Comparison of ENCODE assay signal across 8 cellular contexts in the genomic region with DNA sequence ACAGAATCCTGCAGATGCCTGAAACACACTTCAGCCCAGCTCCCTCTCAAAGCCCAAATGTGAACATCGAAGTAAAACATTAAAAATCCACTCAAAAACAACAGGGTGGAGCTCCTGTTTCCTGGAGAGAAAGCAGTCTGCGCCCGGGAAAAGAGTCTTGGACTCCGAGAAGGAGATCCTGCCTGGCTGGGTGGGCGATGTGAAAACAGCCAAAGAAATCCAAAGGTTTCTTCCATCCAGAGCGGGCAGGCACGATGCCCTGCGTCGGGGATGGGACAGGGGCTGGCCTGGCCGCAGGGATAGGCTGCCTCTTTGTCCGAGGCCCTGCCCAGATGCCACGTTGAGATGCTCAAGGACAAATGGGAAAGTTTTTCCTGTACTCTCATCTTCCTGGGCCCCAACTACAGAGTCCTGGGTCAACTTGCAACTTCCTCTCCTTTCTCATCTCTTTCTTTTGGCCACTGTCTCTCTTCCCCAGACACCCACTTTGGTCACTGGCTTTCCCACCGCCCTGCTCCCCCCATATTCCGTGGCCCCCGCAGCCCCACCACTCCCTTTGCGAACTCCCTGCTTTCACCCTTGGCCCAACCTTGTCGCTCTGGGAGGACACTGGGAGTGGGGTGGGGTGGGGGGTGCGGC. TPM values are rescaled to one million over a fixed set of nuclear protein-coding genes. Genes with fewer than 3 reads are reported as not detected.
DNase-seq lines count a peak whose midpoint lies in the region; ATAC-seq lines count a peak whose summit lies in the region.

No MANE protein-coding gene starts in this region.

- H3K4me1 Mint-ChIP-seq in activated CD8-positive, alpha-beta memory T cell treated with anti-CD3 and anti-CD28 coated beads, Interleukin-2, amount 10 ng/mL, durations not matched to agents 7 days and 5 days: peaks cover 71% of the 10 kb centered on the region

- CTCF ChIA-PET in activated CD8-positive, alpha-beta memory T cell treated with anti-CD3 and anti-CD28 coated beads, Interleukin-2, amount 10 ng/mL, durations not matched to agents 7 days and 5 days (lab: Charles Lee): interaction anchor here (0.7 to 17.7 kb wide), 11 partner anchors 10 to 284 kb away, joined by 3 to 260 read pairs (median 11); partner anchors contain the start of genes ARSG and SLC16A6

- H3K9me3 Mint-ChIP-seq in activated CD8-positive, alpha-beta memory T cell treated with anti-CD3 and anti-CD28 coated beads, Interleukin-2, amount 10 ng/mL, durations not matched to agents 7 days and 5 days (ENCODE audit: low read depth): no peaks in the 10 kb centered on the region

- H3K27ac Mint-ChIP-seq in activated CD8-positive, alpha-beta memory T cell treated with anti-CD3 and anti-CD28 coated beads, Interleukin-2, amount 10 ng/mL, durations not matched to agents 7 days and 5 days: peak overlapping the region; percentile 87

- ATAC-seq in activated CD8-positive, alpha-beta memory T cell treated with anti-CD3 and anti-CD28 coated beads, Interleukin-2, amount 10 ng/mL, durations not matched to agents 7 days and 5 days: no peak
- ATAC-seq in GM18909 (IDR thresholded peaks at IDR 0.05; ENCODE audit: poor library complexity, unreplicated experiment) (no peak), GM18519 (IDR thresholded peaks at IDR 0.05; ENCODE audit: low FRiP score, unreplicated experiment) (no peak)

- peaks cover 15% of the 10 kb centered on the region for H3K36me3 Mint-ChIP-seq in activated CD8-positive, alpha-beta memory T cell treated with anti-CD3 and anti-CD28 coated beads, Interleukin-2, amount 10 ng/mL, durations not matched to agents 7 days and 5 days

- peak overlapping the region; percentile 73 for H3K4me3 ChIP-seq in iPS-11a (ENCODE audit: low read depth, low read length)

- no peak for DNase-seq in activated CD8-positive, alpha-beta memory T cell treated with anti-CD3 and anti-CD28 coated beads, Interleukin-2, amount 10 ng/mL, durations not matched to agents 7 days and 5 days
- no peak for DNase-seq in activated CD8-positive, alpha-beta memory T cell treated with anti-CD3 and anti-CD28 coated beads for 24 hours
- peak; percentile 55 for DNase-seq in NCI-H748 treated with DMSO at 0.1 percent for 48 hours (lab: John Stamatoyannopoulos, UW)
- DNase-seq in brain pericyte (ENCODE audit: low read depth, low spot score): peak; percentile 70
- DNase-seq in renal cortical epithelial cell (ENCODE audit: low read depth): peak; percentile 83

- no peaks in the 10 kb centered on the region for H3K27me3 Mint-ChIP-seq in activated CD8-positive, alpha-beta memory T cell treated with anti-CD3 and anti-CD28 coated beads, Interleukin-2, amount 10 ng/mL, durations not matched to agents 7 days and 5 days

- peak overlapping the region; percentile 95 for H3K4me3 Mint-ChIP-seq in activated CD8-positive, alpha-beta memory T cell treated with anti-CD3 and anti-CD28 coated beads, Interleukin-2, amount 10 ng/mL, durations not matched to agents 7 days and 5 days

RNA-seq across cellular contexts. Expression of gene WIPI1, which starts 0.6 kb away (rescaled TPM):
- total RNA-seq in activated CD8-positive, alpha-beta memory T cell treated with anti-CD3 and anti-CD28 coated beads, Interleukin-2, amount 10 ng/mL, durations not matched to agents 7 days and 5 days: 10 to 100 TPM; 45.5 to 47.7 TPM
- total RNA-seq in renal cortical epithelial cell: 50.7 and 116 TPM in 2 replicates

RNA-seq across cellular contexts. Expression of gene PRKAR1A, which starts 55.6 kb away (rescaled TPM):
- 100 to 1,000 TPM; 215 to 293 TPM for total RNA-seq in activated CD8-positive, alpha-beta memory T cell treated with anti-CD3 and anti-CD28 coated beads, Interleukin-2, amount 10 ng/mL, durations not matched to agents 7 days and 5 days
- 297 and 322 TPM in 2 replicates for total RNA-seq in renal cortical epithelial cell

Comparison
In these comparisons a context has a peak if more than half of its experiments do, and no peak if none do; other contexts are left out.
1. DNase-seq: peak in NCI-H748 treated with DMSO at 0.1 percent for 48 hours (single experiment), brain pericyte (single experiment) and renal cortical epithelial cell (single experiment); none in activated CD8-positive, alpha-beta memory T cell treated with anti-CD3 and anti-CD28 coated beads, Interleukin-2, amount 10 ng/mL, durations not matched to agents 7 days and 5 days (single experiment) and activated CD8-positive, alpha-beta memory T cell treated with anti-CD3 and anti-CD28 coated beads for 24 hours (single experiment).